Comparison of ENCODE assay signal across 8 cellular contexts in genomic region chr18:34976084-34976483, GRCh38.
DNase-seq lines count a peak whose midpoint lies in the region; ATAC-seq lines count a peak whose summit lies in the region.

No MANE protein-coding gene starts in this region.

- peaks cover 44% of the 10 kb centered on the region for H3K27me3 Mint-ChIP-seq in T-helper 17 cell

- no peaks in the 10 kb centered on the region for H3K36me3 ChIP-seq in iPS-18a (ENCODE audit: control insufficient read depth, low read depth, low read length)

- peaks cover 23% of the 10 kb centered on the region for H3K4me1 Mint-ChIP-seq in T-helper 17 cell
- H3K4me1 Mint-ChIP-seq in stimulated activated effector memory CD8-positive, alpha-beta T cell treated with anti-CD3 and anti-CD28 coated beads, Interleukin-12 subunit alpha, Interleukin-12 subunit beta, amount 100 ng/mL, for 72 hours: peaks cover 29% of the 10 kb centered on the region

- H3K27ac ChIP-seq in iPS-18a (ENCODE audit: low read length): no peak overlapping the region

- H3K36me3 Mint-ChIP-seq in T-helper 17 cell (ENCODE audit: low read depth): no peaks in the 10 kb centered on the region
- no peaks in the 10 kb centered on the region for H3K36me3 Mint-ChIP-seq in stimulated activated effector memory CD8-positive, alpha-beta T cell treated with anti-CD3 and anti-CD28 coated beads, Interleukin-12 subunit alpha, Interleukin-12 subunit beta, amount 100 ng/mL, for 72 hours

- no peak overlapping the region for H3K27ac Mint-ChIP-seq in T-helper 17 cell
- H3K27ac Mint-ChIP-seq in stimulated activated effector memory CD8-positive, alpha-beta T cell treated with anti-CD3 and anti-CD28 coated beads, Interleukin-12 subunit alpha, Interleukin-12 subunit beta, amount 100 ng/mL, for 72 hours: no peak overlapping the region

- peak overlapping the region; percentile 93 for H3K4me3 ChIP-seq in iPS-18a (ENCODE audit: low read length)

- no peak for ATAC-seq in T-helper 17 cell
- no peak for ATAC-seq in stimulated activated effector memory CD8-positive, alpha-beta T cell treated with anti-CD3 and anti-CD28 coated beads, Interleukin-12 subunit alpha, Interleukin-12 subunit beta, amount 100 ng/mL, for 72 hours
- ATAC-seq in GM21619 (IDR thresholded peaks at IDR 0.05; ENCODE audit: unreplicated experiment): no peak

- peaks cover 11% of the 10 kb centered on the region for H3K4me1 ChIP-seq in iPS-18a (ENCODE audit: control insufficient read depth, low read depth, low read length)

- H3K4me3 Mint-ChIP-seq in T-helper 17 cell: peak overlapping the region; percentile 92
- H3K4me3 Mint-ChIP-seq in stimulated activated effector memory CD8-positive, alpha-beta T cell treated with anti-CD3 and anti-CD28 coated beads, Interleukin-12 subunit alpha, Interleukin-12 subunit beta, amount 100 ng/mL, for 72 hours: peak overlapping the region; percentile 78

- H3K9me3 ChIP-seq in T-helper 17 cell (ENCODE audit: control insufficient read depth, low read length, poor library complexity, severe bottlenecking): no peaks in the 10 kb centered on the region
- H3K9me3 ChIP-seq in iPS-18a (ENCODE audit: control insufficient read depth, low read depth, low read length): no peaks in the 10 kb centered on the region

- peaks cover 76% of the 10 kb centered on the region for H3K27me3 ChIP-seq in iPS-18a (ENCODE audit: control insufficient read depth, insufficient read depth, low read length)

- DNase-seq in DMS 273 (lab: John Stamatoyannopoulos, UW; ENCODE audit: unreplicated experiment): peak; percentile 24
- DNase-seq in DMS 273 treated with DMSO at 0.1 percent for 48 hours (lab: John Stamatoyannopoulos, UW): no peak
- DNase-seq in T-helper 17 cell: no peak
- DNase-seq in stimulated activated effector memory CD8-positive, alpha-beta T cell treated with anti-CD3 and anti-CD28 coated beads, Interleukin-12 subunit alpha, Interleukin-12 subunit beta, amount 100 ng/mL, for 72 hours (ENCODE audit: low spot score in 2 of 2): no peak
- no peak for DNase-seq in stimulated activated CD4-positive, alpha-beta T cell treated with anti-CD3 and anti-CD28 coated beads, Interleukin-4, amount 100 ng/mL, for 1 hour
- no peak for DNase-seq in GM19240 (ENCODE audit: insufficient read length, low spot score)

- no peak overlapping the region for H3K9ac ChIP-seq in iPS-18a (ENCODE audit: low read length)

- no peaks in the 10 kb centered on the region for H3K9me3 Mint-ChIP-seq in stimulated activated effector memory CD8-positive, alpha-beta T cell treated with anti-CD3 and anti-CD28 coated beads, Interleukin-12 subunit alpha, Interleukin-12 subunit beta, amount 100 ng/mL, for 72 hours
